ENCODE assay signal across 21 cellular contexts in genomic region chr3:123458255-123458654, GRCh38. TPM values are rescaled to one million over a fixed set of nuclear protein-coding genes. Genes with fewer than 3 reads are reported as not detected.
"Had no signal": no experiment of that assay in that cellular context is flagged by ENCODE, and none has a peak within 500 bp of the region (broad histone marks: within the 10 kb centered on the region; RNA-seq: fewer than 3 reads in every experiment).

No MANE protein-coding gene starts in this region.

- H3K36me3 ChIP-seq: left lung, lower lobe of right lung, ovary, prostate gland, tibial nerve, uterus had no signal

- H3K4me3 ChIP-seq: left lung, lower lobe of right lung, ovary, prostate gland, skin epidermis, tibial nerve, uterus had no signal

- H3K4me1 Mint-ChIP-seq: immature natural killer cell; stimulated activated memory B cell treated with anti-CD40 and anti-IgM and Interleukin-4, amounts not matched to agents 10 μg/mL and 1 μg/mL and 100 μg/mL, for 72 hours; stimulated activated naive CD8-positive, alpha-beta T cell treated with anti-CD3 and anti-CD28 coated beads, Interleukin-15, amount 100 ng/mL, for 72 hours had no signal

- H3K36me3 Mint-ChIP-seq: immature natural killer cell; naive thymus-derived CD8-positive, alpha-beta T cell; stimulated activated memory B cell treated with anti-CD40 and anti-IgM and Interleukin-4, amounts not matched to agents 10 μg/mL and 1 μg/mL and 100 μg/mL, for 72 hours; type B pancreatic cell had no signal

- H3K27ac Mint-ChIP-seq: immature natural killer cell; naive thymus-derived CD8-positive, alpha-beta T cell; stimulated activated memory B cell treated with anti-CD40 and anti-IgM and Interleukin-4, amounts not matched to agents 10 μg/mL and 1 μg/mL and 100 μg/mL, for 72 hours; stimulated activated naive CD8-positive, alpha-beta T cell treated with anti-CD3 and anti-CD28 coated beads, Interleukin-15, amount 100 ng/mL, for 72 hours; type B pancreatic cell had no signal

- H3K9me3 ChIP-seq: left lung, lower lobe of right lung, ovary, prostate gland, tibial nerve, uterus had no signal

- DNase-seq: immature natural killer cell; kidney; left colon; left lung; lower lobe of right lung; mammary epithelial cell; mesenchymal stem cell; naive thymus-derived CD8-positive, alpha-beta T cell; ovary; retina; right cardiac atrium; stimulated activated CD4-positive, alpha-beta T cell treated with anti-CD3 and anti-CD28 coated beads, Interleukin-4, amount 100 ng/mL, for 24 hours; stimulated activated naive CD4-positive, alpha-beta T cell treated with Interleukin-2 at 50 U/mL for 16 hours; stimulated activated naive CD8-positive, alpha-beta T cell treated with anti-CD3 and anti-CD28 coated beads, Interleukin-15, amount 100 ng/mL, for 72 hours; substantia nigra; uterus had no signal

- H3K4me1 ChIP-seq: left lung, lower lobe of right lung, prostate gland, tibial nerve, uterus had no signal

- H3K27me3 ChIP-seq: ovary, uterus had no signal

- H3K9me3 Mint-ChIP-seq: immature natural killer cell; naive thymus-derived CD8-positive, alpha-beta T cell; stimulated activated memory B cell treated with anti-CD40 and anti-IgM and Interleukin-4, amounts not matched to agents 10 μg/mL and 1 μg/mL and 100 μg/mL, for 72 hours; stimulated activated naive CD8-positive, alpha-beta T cell treated with anti-CD3 and anti-CD28 coated beads, Interleukin-15, amount 100 ng/mL, for 72 hours; type B pancreatic cell had no signal

- H3K27ac ChIP-seq: left lung, lower lobe of right lung, ovary, prostate gland, skin epidermis, tibial nerve, uterus had no signal

- H3K4me3 Mint-ChIP-seq: immature natural killer cell; naive thymus-derived CD8-positive, alpha-beta T cell; stimulated activated memory B cell treated with anti-CD40 and anti-IgM and Interleukin-4, amounts not matched to agents 10 μg/mL and 1 μg/mL and 100 μg/mL, for 72 hours; stimulated activated naive CD8-positive, alpha-beta T cell treated with anti-CD3 and anti-CD28 coated beads, Interleukin-15, amount 100 ng/mL, for 72 hours; type B pancreatic cell had no signal

RNA-seq across cellular contexts. Expression of gene ADCY5, which starts 9.4 kb away (rescaled TPM):
- total RNA-seq: naive thymus-derived CD8-positive, alpha-beta T cell had no signal
